In the genomic region with DNA sequence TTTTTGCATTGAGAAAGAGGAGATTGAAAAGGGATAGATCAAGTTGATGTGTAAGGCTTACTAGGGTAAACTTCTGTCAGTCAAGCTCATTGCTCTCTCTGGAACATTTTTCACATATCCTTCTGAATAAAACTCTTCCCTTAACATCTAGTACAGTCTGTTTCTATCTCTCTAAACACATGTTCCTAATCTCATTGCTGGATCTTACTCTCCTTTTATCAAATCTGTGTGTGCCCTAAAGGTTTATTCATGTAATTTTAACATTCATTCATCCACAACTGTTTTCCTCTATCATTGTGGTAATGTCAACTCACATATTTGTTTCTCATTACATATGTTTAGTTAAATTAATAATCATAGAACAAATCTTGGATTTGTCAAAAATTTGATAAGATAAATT, we compare ENCODE assay signal across 29 cellular contexts.
"Had no signal": no experiment of that assay in that cellular context is flagged by ENCODE, and none has a peak within 500 bp of the region (broad histone marks: within the 10 kb centered on the region; RNA-seq: fewer than 3 reads in every experiment).

No MANE protein-coding gene starts in this region.

- H3K4me3 Mint-ChIP-seq: stimulated activated effector memory CD8-positive, alpha-beta T cell treated with anti-CD3 and anti-CD28 coated beads, Interleukin-12 subunit alpha, Interleukin-12 subunit beta, amount 100 ng/mL, for 72 hours; stimulated activated memory B cell treated with anti-CD40 and anti-IgM and Interleukin-4, amounts not matched to agents 10 μg/mL and 1 μg/mL and 100 μg/mL, for 72 hours; stimulated activated naive B cell treated with anti-CD40 and anti-IgM and Interleukin-4, amounts not matched to agents 10 μg/mL and 1 μg/mL and 100 μg/mL, for 72 hours; stimulated activated naive CD8-positive, alpha-beta T cell treated with anti-CD3 and anti-CD28 coated beads, Interleukin-15, amount 100 ng/mL, for 72 hours; stimulated activated naive CD8-positive, alpha-beta T cell treated with anti-CD3 and anti-CD28 coated beads, Interleukin-15, Interleukin-2, amounts not matched to agents 100 ng/mL and 50 ng/mL, for 24 hours; type B pancreatic cell had no signal

- H3K36me3 ChIP-seq: stomach, suprapubic skin, thoracic aorta, thyroid gland, tibial artery, tibial nerve, transverse colon, upper lobe of left lung, upper lobe of right lung, uterus, vagina had no signal

- H3K27me3 Mint-ChIP-seq: stimulated activated memory B cell treated with anti-CD40 and anti-IgM and Interleukin-4, amounts not matched to agents 10 μg/mL and 1 μg/mL and 100 μg/mL, for 72 hours; stimulated activated naive B cell treated with anti-CD40 and anti-IgM and Interleukin-4, amounts not matched to agents 10 μg/mL and 1 μg/mL and 100 μg/mL, for 72 hours; stimulated activated naive CD8-positive, alpha-beta T cell treated with anti-CD3 and anti-CD28 coated beads, Interleukin-15, amount 100 ng/mL, for 72 hours; stimulated activated naive CD8-positive, alpha-beta T cell treated with anti-CD3 and anti-CD28 coated beads, Interleukin-15, Interleukin-2, amounts not matched to agents 100 ng/mL and 50 ng/mL, for 24 hours; type B pancreatic cell had no signal

- H3K4me1 ChIP-seq: stomach, suprapubic skin, testis, thyroid gland, tibial artery, tibial nerve, transverse colon, upper lobe of left lung, upper lobe of right lung, uterus, vagina had no signal

- DNase-seq: stimulated activated CD4-positive, alpha-beta T cell treated with anti-CD3 and anti-CD28 coated beads, Interleukin-2, amount 100 ng/mL, for 48 hours; stimulated activated CD4-positive, alpha-beta T cell treated with anti-CD3 and anti-CD28 coated beads, Interleukin-4, amount 100 ng/mL, for 1 hour; stimulated activated CD4-positive, alpha-beta T cell treated with anti-CD3 and anti-CD28 coated beads, Interleukin-4, amount 100 ng/mL, for 24 hours; stimulated activated CD4-positive, alpha-beta T cell treated with anti-CD3 and anti-CD28 coated beads, Interleukin-4, amount 100 ng/mL, for 4 hours; stimulated activated CD8-positive, alpha-beta memory T cell treated with anti-CD3 and anti-CD28 coated beads, Interleukin-4, amount 100 ng/mL, for 48 hours; stimulated activated naive B cell treated with anti-CD40 and anti-IgM and Interleukin-4, amounts not matched to agents 10 μg/mL and 1 μg/mL and 100 μg/mL, for 72 hours; stimulated activated naive CD4-positive, alpha-beta T cell; stimulated activated naive CD4-positive, alpha-beta T cell treated with Interleukin-2 at 50 U/mL for 16 hours; stimulated activated naive CD8-positive, alpha-beta T cell treated with anti-CD3 and anti-CD28 coated beads, Interleukin-15, amount 100 ng/mL, for 72 hours; stimulated activated naive CD8-positive, alpha-beta T cell treated with anti-CD3 and anti-CD28 coated beads, Interleukin-15, Interleukin-2, amounts not matched to agents 100 U/mL and 50 U/mL, for 24 hours; stomach; substantia nigra; testis; thyroid gland; tibial artery; transverse colon; trophoblast cell; upper lobe of left lung; upper lobe of right lung; uterus had no signal

- ATAC-seq: stimulated activated effector memory CD8-positive, alpha-beta T cell treated with anti-CD3 and anti-CD28 coated beads, Interleukin-12 subunit alpha, Interleukin-12 subunit beta, amount 100 ng/mL, for 72 hours; stimulated activated memory B cell treated with anti-CD40 and anti-IgM and Interleukin-4, amounts not matched to agents 10 μg/mL and 1 μg/mL and 100 μg/mL, for 72 hours; stimulated activated naive B cell treated with anti-CD40 and anti-IgM and Interleukin-4, amounts not matched to agents 10 μg/mL and 1 μg/mL and 100 μg/mL, for 72 hours; stimulated activated naive CD8-positive, alpha-beta T cell treated with anti-CD3 and anti-CD28 coated beads, Interleukin-15, amount 100 ng/mL, for 72 hours; stimulated activated naive CD8-positive, alpha-beta T cell treated with anti-CD3 and anti-CD28 coated beads, Interleukin-15, Interleukin-2, amounts not matched to agents 100 U/mL and 50 U/mL, for 24 hours; upper lobe of right lung had no signal

- H3K4me1 Mint-ChIP-seq: stimulated activated effector memory CD8-positive, alpha-beta T cell treated with anti-CD3 and anti-CD28 coated beads, Interleukin-12 subunit alpha, Interleukin-12 subunit beta, amount 100 ng/mL, for 72 hours; stimulated activated memory B cell treated with anti-CD40 and anti-IgM and Interleukin-4, amounts not matched to agents 10 μg/mL and 1 μg/mL and 100 μg/mL, for 72 hours; stimulated activated naive B cell treated with anti-CD40 and anti-IgM and Interleukin-4, amounts not matched to agents 10 μg/mL and 1 μg/mL and 100 μg/mL, for 72 hours; stimulated activated naive CD8-positive, alpha-beta T cell treated with anti-CD3 and anti-CD28 coated beads, Interleukin-15, amount 100 ng/mL, for 72 hours had no signal

- H3K27me3 ChIP-seq: stomach, suprapubic skin, testis, thyroid gland, tibial artery, tibial nerve, transverse colon, upper lobe of left lung, upper lobe of right lung, uterus, vagina had no signal

- H3K9me3 ChIP-seq: stomach, suprapubic skin, testis, thoracic aorta, thyroid gland, tibial artery, tibial nerve, transverse colon, upper lobe of left lung, upper lobe of right lung, uterus, vagina had no signal

- H3K27ac Mint-ChIP-seq: stimulated activated effector memory CD8-positive, alpha-beta T cell treated with anti-CD3 and anti-CD28 coated beads, Interleukin-12 subunit alpha, Interleukin-12 subunit beta, amount 100 ng/mL, for 72 hours; stimulated activated memory B cell treated with anti-CD40 and anti-IgM and Interleukin-4, amounts not matched to agents 10 μg/mL and 1 μg/mL and 100 μg/mL, for 72 hours; stimulated activated naive B cell treated with anti-CD40 and anti-IgM and Interleukin-4, amounts not matched to agents 10 μg/mL and 1 μg/mL and 100 μg/mL, for 72 hours; stimulated activated naive CD8-positive, alpha-beta T cell treated with anti-CD3 and anti-CD28 coated beads, Interleukin-15, amount 100 ng/mL, for 72 hours; stimulated activated naive CD8-positive, alpha-beta T cell treated with anti-CD3 and anti-CD28 coated beads, Interleukin-15, Interleukin-2, amounts not matched to agents 100 ng/mL and 50 ng/mL, for 24 hours; type B pancreatic cell had no signal

- FAIRE-seq: urothelium cell line had no signal

- H3K27ac ChIP-seq: stomach, suprapubic skin, testis, thoracic aorta, thyroid gland, tibial artery, tibial nerve, transverse colon, upper lobe of left lung, upper lobe of right lung, uterus, vagina had no signal

- H3K4me3 ChIP-seq: stomach, suprapubic skin, testis, thoracic aorta, thyroid gland, tibial artery, tibial nerve, transverse colon, upper lobe of left lung, upper lobe of right lung, uterus, vagina had no signal

- H3K36me3 Mint-ChIP-seq: stimulated activated effector memory CD8-positive, alpha-beta T cell treated with anti-CD3 and anti-CD28 coated beads, Interleukin-12 subunit alpha, Interleukin-12 subunit beta, amount 100 ng/mL, for 72 hours; stimulated activated memory B cell treated with anti-CD40 and anti-IgM and Interleukin-4, amounts not matched to agents 10 μg/mL and 1 μg/mL and 100 μg/mL, for 72 hours; stimulated activated naive B cell treated with anti-CD40 and anti-IgM and Interleukin-4, amounts not matched to agents 10 μg/mL and 1 μg/mL and 100 μg/mL, for 72 hours; type B pancreatic cell had no signal

- H3K9me3 Mint-ChIP-seq: type B pancreatic cell had no signal
